ENCODE assay signal across 15 cellular contexts in genomic region chr1:20381045-20381641, GRCh38.
DNase-seq lines count a peak whose midpoint lies in the region; ATAC-seq lines count a peak whose summit lies in the region.
"Had no signal": no experiment of that assay in that cellular context is flagged by ENCODE, and none has a peak within 500 bp of the region (broad histone marks: within the 10 kb centered on the region; RNA-seq: fewer than 3 reads in every experiment).

No MANE protein-coding gene starts in this region.

- peak; percentile 34 for DNase-seq in Ammon's horn (ENCODE audit: low spot score)
- peak; percentile 45 for DNase-seq in M059J (ENCODE audit: low read depth)
- DNase-seq in RPMI7951 (ENCODE audit: low read depth), result peak; percentile 68
- DNase-seq in globus pallidus (ENCODE audit: low spot score), result peak; percentile 45
- no peak for DNase-seq in NCI-H524 treated with DMSO at 0.1 percent for 48 hours (lab: John Stamatoyannopoulos, UW)
- no peak for DNase-seq in NCI-H1694 (lab: John Stamatoyannopoulos, UW)
- no peak for DNase-seq in activated CD4-positive, CD25-positive, alpha-beta regulatory T cell (lab: John Stamatoyannopoulos, UW)
- DNase-seq: activated CD4-positive, CD25-positive, alpha-beta regulatory T cell treated with anti-CD3 and anti-CD28 coated beads, Interleukin-2, amount 50 U/mL, for 72 hours; activated naive CD4-positive, alpha-beta T cell; activated T-cell treated with anti-CD3 and anti-CD28 coated beads, Interleukin-2, amount 50 U/mL, for 1 hour; H7; NCI-H1092 treated with DMSO at 0.1 percent for 48 hours; NCI-H2029; NCI-H82 had no signal

- ATAC-seq in HG02610 (IDR thresholded peaks at IDR 0.05; ENCODE audit: unreplicated experiment), result no peak

Comparison
In these comparisons a context has a peak if more than half of its experiments do, and no peak if none do; other contexts are left out.
1. DNase-seq: peak in Ammon's horn (single experiment), M059J (single experiment), RPMI7951 (single experiment) and globus pallidus (single experiment); none in NCI-H524 treated with DMSO at 0.1 percent for 48 hours (single experiment), NCI-H1694 (single experiment) and activated CD4-positive, CD25-positive, alpha-beta regulatory T cell (0 of 4).